ENCODE assay signal across 10 cellular contexts in the genomic region with DNA sequence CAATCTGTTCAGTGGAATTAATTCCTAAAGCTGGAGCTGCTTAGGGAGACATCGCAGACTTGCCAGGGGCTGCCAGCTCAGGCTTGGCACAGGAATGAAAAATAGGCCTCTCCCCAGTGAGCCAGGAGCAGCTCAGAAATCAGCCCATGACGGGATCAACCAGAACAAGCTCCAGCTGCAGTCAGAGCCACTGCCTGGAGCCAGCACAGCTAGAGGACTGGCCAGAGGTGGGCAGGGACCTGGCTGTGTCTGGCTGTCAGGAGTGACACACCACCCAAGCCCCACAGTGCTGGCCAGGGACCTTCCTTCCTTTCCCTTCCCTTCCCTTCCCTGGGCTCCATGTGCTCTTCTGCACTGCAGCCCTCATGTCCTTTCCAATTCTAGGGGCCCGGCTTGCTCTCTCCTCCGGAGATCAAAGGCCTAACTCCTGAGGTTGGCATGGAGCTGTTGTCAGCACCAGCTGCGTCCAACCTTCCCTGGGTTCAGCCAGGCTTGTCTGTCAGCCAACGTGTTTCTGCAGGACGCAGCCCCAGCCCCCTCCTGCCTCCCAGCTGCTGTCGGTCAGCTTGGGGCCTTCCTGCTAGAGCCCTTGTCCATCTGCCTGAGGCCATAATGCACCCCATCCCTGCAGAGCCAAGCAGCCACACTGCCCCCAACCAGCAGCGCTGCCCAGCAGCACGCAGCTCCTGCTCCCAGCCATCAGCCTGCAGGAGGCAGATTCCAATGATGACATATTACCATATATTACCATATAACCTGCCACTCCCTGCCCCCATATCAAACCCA.
A peak's percentile ranks its signal among the peaks of the same experiment; 100 is the strongest.
DNase-seq lines count a peak whose midpoint lies in the region; ATAC-seq and TF ChIP-seq lines count a peak whose summit lies in the region.
"Had no signal": no experiment of that assay in that cellular context is flagged by ENCODE, and none has a peak within 500 bp of the region (broad histone marks: within the 10 kb centered on the region; RNA-seq: fewer than 3 reads in every experiment).

No MANE protein-coding gene starts in this region.

- BruUV-seq in MCF 10A (replicated peaks; lab: Mats Ljungman, UMichigan), result no TSS peak

- H3K4me2 ChIP-seq in osteoblast (ENCODE audit: insufficient read depth, low read length), result no peak overlapping the region

- no peaks in the 10 kb centered on the region for H3K27me3 Mint-ChIP-seq in MCF 10A (ENCODE audit: insufficient read depth, unreplicated experiment)

- CTCF ChIA-PET in MCF 10A (lab: Yijun Ruan, JAX), result no interaction called here

- H3K79me2 ChIP-seq in osteoblast (ENCODE audit: insufficient read depth, low read length), result no peaks in the 10 kb centered on the region

- no peaks in the 10 kb centered on the region for H3K9me3 ChIP-seq in osteoblast (ENCODE audit: low read depth, low read length)
- H3K9me3 ChIP-seq in aorta (ENCODE audit: control insufficient read depth, low read length), result no peaks in the 10 kb centered on the region

- POLR2A ChIA-PET in MCF 10A (lab: Yijun Ruan, JAX), result interaction anchor here (0.5 kb wide), 1 partner anchor 95 kb away, joined by 4 read pairs; no protein-coding TSS in a partner anchor

- peaks cover 2% of the 10 kb centered on the region for H3K36me3 Mint-ChIP-seq in MCF 10A (ENCODE audit: insufficient read depth, unreplicated experiment)

- 17 to 20% methylated on average over 10 of the region's 10 CpGs for WGBS in aorta, 2 donors

- H3K27ac ChIP-seq in osteoblast (ENCODE audit: low read depth, low read length) (no peak overlapping the region), aorta (ENCODE audit: low read depth in 1 of 2, low read length in 2 of 2) (peak overlapping the region in 1 of 2 donors; percentile 77)

- no peak overlapping the region for H2AFZ ChIP-seq in osteoblast (ENCODE audit: low read length)

- H3K36me3 ChIP-seq in osteoblast (ENCODE audit: insufficient read depth, low read length), result no peaks in the 10 kb centered on the region
- H3K36me3 ChIP-seq in aorta (ENCODE audit: control insufficient read depth in 1 of 2, insufficient read depth in 2 of 2, low read length in 1 of 2), result no peaks in the 10 kb centered on the region

- no peaks in the 10 kb centered on the region for H3K4me1 ChIP-seq in osteoblast (ENCODE audit: insufficient read depth, low read length)
- no peaks in the 10 kb centered on the region for H3K4me1 ChIP-seq in aorta (ENCODE audit: control insufficient read depth in 1 of 2, insufficient read depth in 2 of 2, low read length in 2 of 2)

- no peak overlapping the region for H3K4me3 Mint-ChIP-seq in MCF 10A (ENCODE audit: unreplicated experiment)

- intact Hi-C loops in aorta (cut with DNase I), result loop anchor here in 1 of 2 donors (5.0 to 10.0 kb wide), 2 partner anchors 129 to 144 kb away; no protein-coding TSS in a partner anchor
- intact Hi-C loops in MCF 10A (cut with micrococcal nuclease), result no loop called here

- no peaks in the 10 kb centered on the region for H3K4me1 Mint-ChIP-seq in MCF 10A (ENCODE audit: insufficient read depth, unreplicated experiment)

- TF ChIP-seq CTCF in osteoblast (IDR thresholded peaks at IDR 0.05; ENCODE audit: extremely low read depth, low read depth, low read length), result no peak
- TF ChIP-seq CTCF in MCF 10A (IDR thresholded peaks at IDR 0.05; ENCODE audit: unreplicated experiment), result no peak

- no peak overlapping the region for H3K4me3 ChIP-seq in osteoblast (ENCODE audit: insufficient read depth, low read length)
- no peak overlapping the region for H3K4me3 ChIP-seq in aorta (ENCODE audit: low read length in 2 of 2)

- H3K27ac Mint-ChIP-seq in MCF 10A (ENCODE audit: low read depth, unreplicated experiment), result no peak overlapping the region

- H3K27me3 ChIP-seq in osteoblast (ENCODE audit: insufficient read depth, low read length) (no peaks in the 10 kb centered on the region), aorta (ENCODE audit: control insufficient read depth in 1 of 2, insufficient read depth in 2 of 2, low read length in 1 of 2) (no peaks in the 10 kb centered on the region)

- DNase-seq in NCI-H1092 treated with DMSO at 0.1 percent for 48 hours (lab: John Stamatoyannopoulos, UW) (peak; percentile 13), NCI-H1092 (lab: John Stamatoyannopoulos, UW) (no peak), globus pallidus (ENCODE audit: low spot score) (peak; percentile 75), osteoblast (ENCODE audit: insufficient read length, low spot score, missing footprints) (peak; percentile 55), aorta (peak; percentile 84 to 85), MCF 10A (ENCODE audit: unreplicated experiment) (no peak), NCI-H2171 treated with DMSO at 0.1 percent for 48 hours (lab: John Stamatoyannopoulos, UW) (no peak)
- DNase-seq: activated gamma-delta T cell, DND-41 had no signal

- ATAC-seq in aorta (ENCODE audit: low FRiP score) (peak; percentile 80), GM19351 (IDR thresholded peaks at IDR 0.05; ENCODE audit: unreplicated experiment) (no peak)

- H3K9me3 Mint-ChIP-seq in MCF 10A (ENCODE audit: unreplicated experiment), result no peaks in the 10 kb centered on the region

- no peaks in the 10 kb centered on the region for H4K20me1 ChIP-seq in osteoblast (ENCODE audit: insufficient read depth, low read length)

Comparison
In these comparisons a context has a peak if more than half of its experiments do, and no peak if none do; other contexts are left out.
1. DNase-seq: peak in NCI-H1092 treated with DMSO at 0.1 percent for 48 hours (single experiment), globus pallidus (single experiment), osteoblast (single experiment) and aorta (2 of 2); none in NCI-H1092 (single experiment), MCF 10A (single experiment) and NCI-H2171 treated with DMSO at 0.1 percent for 48 hours (single experiment).